ENCODE assay signal across 16 cellular contexts in the genomic region with DNA sequence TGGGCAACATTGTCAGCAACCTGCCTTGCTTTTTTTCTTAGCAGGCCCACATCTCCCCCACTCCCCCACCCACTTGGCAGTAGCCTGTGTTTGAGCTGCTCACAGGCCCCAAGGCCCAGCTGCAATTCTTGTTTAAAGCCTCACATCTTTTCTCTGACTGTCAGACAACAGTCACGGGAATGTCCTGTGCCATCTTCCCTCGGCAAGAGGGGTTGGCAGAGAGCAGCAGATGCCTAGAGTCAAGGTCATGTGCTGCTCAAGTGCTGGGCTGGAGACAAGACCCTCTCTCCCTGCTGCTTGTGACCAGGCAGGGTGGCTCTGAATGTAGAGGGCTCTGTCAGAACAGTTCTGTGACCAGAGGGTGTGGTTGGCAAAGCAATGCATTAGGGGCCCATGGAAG. TPM values are rescaled to one million over a fixed set of nuclear protein-coding genes. Genes with fewer than 3 reads are reported as not detected.
DNase-seq lines count a peak whose midpoint lies in the region; ATAC-seq and TF ChIP-seq lines count a peak whose summit lies in the region.
"Had no signal": no experiment of that assay in that cellular context is flagged by ENCODE, and none has a peak within 500 bp of the region (broad histone marks: within the 10 kb centered on the region; RNA-seq: fewer than 3 reads in every experiment).

No MANE protein-coding gene starts in this region.

- peaks cover 74% of the 10 kb centered on the region for H3K79me2 ChIP-seq in GM23248 (ENCODE audit: insufficient read depth)

- H3K4me1 Mint-ChIP-seq in activated naive CD4-positive, alpha-beta T cell treated with anti-CD3 and anti-CD28 coated beads, Interleukin-2, amount 10 ng/mL, durations not matched to agents 7 days and 5 days = peaks cover 75% of the 10 kb centered on the region
- H3K4me1 Mint-ChIP-seq in activated T-helper 17 cell treated with anti-CD3 and anti-CD28 coated beads, Interleukin-2, amount 50 U/mL, for 72 hours = peaks cover 46% of the 10 kb centered on the region

- no peaks in the 10 kb centered on the region for H3F3A ChIP-seq in GM23248 (ENCODE audit: insufficient read depth)

- no peak overlapping the region for H3K4me2 ChIP-seq in GM23248 (ENCODE audit: unreplicated experiment)

- no peaks in the 10 kb centered on the region for H3K9me3 Mint-ChIP-seq in activated naive CD4-positive, alpha-beta T cell treated with anti-CD3 and anti-CD28 coated beads, Interleukin-2, amount 10 ng/mL, durations not matched to agents 7 days and 5 days
- no peaks in the 10 kb centered on the region for H3K9me3 Mint-ChIP-seq in activated T-helper 17 cell treated with anti-CD3 and anti-CD28 coated beads, Interleukin-2, amount 50 U/mL, for 72 hours

- no peak for TF ChIP-seq EP300 in suprapubic skin (IDR thresholded peaks at IDR 0.05)

- no peaks in the 10 kb centered on the region for H3K27me3 Mint-ChIP-seq in activated naive CD4-positive, alpha-beta T cell treated with anti-CD3 and anti-CD28 coated beads, Interleukin-2, amount 10 ng/mL, durations not matched to agents 7 days and 5 days
- no peaks in the 10 kb centered on the region for H3K27me3 Mint-ChIP-seq in activated T-helper 17 cell treated with anti-CD3 and anti-CD28 coated beads, Interleukin-2, amount 50 U/mL, for 72 hours

- in situ Hi-C loops in GM23248 (cut with MboI) = no loop called here

- H3K27ac ChIP-seq in suprapubic skin (peak overlapping the region; percentile 5), GM23248 (no peak overlapping the region)

- peak overlapping the region; percentile 54 for H3K27ac Mint-ChIP-seq in activated naive CD4-positive, alpha-beta T cell treated with anti-CD3 and anti-CD28 coated beads, Interleukin-2, amount 10 ng/mL, durations not matched to agents 7 days and 5 days
- peak overlapping the region; percentile 54 for H3K27ac Mint-ChIP-seq in activated T-helper 17 cell treated with anti-CD3 and anti-CD28 coated beads, Interleukin-2, amount 50 U/mL, for 72 hours

- H3K36me3 Mint-ChIP-seq in activated naive CD4-positive, alpha-beta T cell treated with anti-CD3 and anti-CD28 coated beads, Interleukin-2, amount 10 ng/mL, durations not matched to agents 7 days and 5 days = peaks cover 53% of the 10 kb centered on the region
- H3K36me3 Mint-ChIP-seq in activated T-helper 17 cell treated with anti-CD3 and anti-CD28 coated beads, Interleukin-2, amount 50 U/mL, for 72 hours (ENCODE audit: low read depth) = peaks cover 82% of the 10 kb centered on the region

- H3K9me3 ChIP-seq in suprapubic skin = no peaks in the 10 kb centered on the region
- H3K9me3 ChIP-seq in GM23248 (ENCODE audit: low read depth) = no peaks in the 10 kb centered on the region

- H3K36me3 ChIP-seq in suprapubic skin = peaks cover 6% of the 10 kb centered on the region
- peaks cover 5% of the 10 kb centered on the region for H3K36me3 ChIP-seq in GM23248 (ENCODE audit: low read depth)

- H3K4me3 ChIP-seq in suprapubic skin = no peak overlapping the region
- H3K4me3 ChIP-seq in GM23248 = no peak overlapping the region

- no peak for TF ChIP-seq CTCF in suprapubic skin (IDR thresholded peaks at IDR 0.05)

- 0 out of 2 replicates have a peak, but pooled peaks cover 5% of the 10 kb centered on the region for H4K20me1 ChIP-seq in GM23248 (ENCODE audit: insufficient read depth)

- H3K27me3 ChIP-seq in suprapubic skin = no peaks in the 10 kb centered on the region
- H3K27me3 ChIP-seq in GM23248 (replicated peaks; ENCODE audit: insufficient read depth) = no peaks in the 10 kb centered on the region

- H3K4me3 Mint-ChIP-seq in activated naive CD4-positive, alpha-beta T cell treated with anti-CD3 and anti-CD28 coated beads, Interleukin-2, amount 10 ng/mL, durations not matched to agents 7 days and 5 days = no peak overlapping the region
- peak overlapping the region; percentile 57 for H3K4me3 Mint-ChIP-seq in activated T-helper 17 cell treated with anti-CD3 and anti-CD28 coated beads, Interleukin-2, amount 50 U/mL, for 72 hours

- TF ChIP-seq POLR2A in suprapubic skin (IDR thresholded peaks at IDR 0.05) = no peak

- CTCF ChIA-PET in activated naive CD4-positive, alpha-beta T cell treated with anti-CD3 and anti-CD28 coated beads, Interleukin-2, amount 10 ng/mL, durations not matched to agents 7 days and 5 days (lab: Charles Lee) = no interaction called here

- H3K4me1 ChIP-seq in suprapubic skin (peaks cover 9% of the 10 kb centered on the region), GM23248 (ENCODE audit: insufficient read depth) (no peaks in the 10 kb centered on the region)

- intact Hi-C loops in left ventricle myocardium superior (cut with micrococcal nuclease) = no loop called here

- DNase-seq in activated naive CD4-positive, alpha-beta T cell treated with anti-CD3 and anti-CD28 coated beads, Interleukin-2, amount 10 ng/mL, durations not matched to agents 7 days and 5 days = no peak
- no peak for DNase-seq in activated naive CD4-positive, alpha-beta T cell treated with anti-CD3 and anti-CD28 coated beads, Interleukin-2, amount 50 U/mL, for 16 hours
- DNase-seq in left ventricle myocardium superior (no peak), suprapubic skin (ENCODE audit: low spot score in 2 of 2) (no peak), GM23248 (no peak)
- DNase-seq in stimulated activated CD4-positive, alpha-beta T cell treated with anti-CD3 and anti-CD28 coated beads, Interleukin-4, amount 100 ng/mL, for 4 hours = no peak
- DNase-seq: activated CD4-positive, alpha-beta T cell treated with anti-CD3 and anti-CD28 coated beads, Interleukin-2, amount 50 U/mL, for 4 hours; cerebellar nuclear complex; KBM-7; NCI-H1092; NCI-H2171 treated with DMSO at 0.1 percent for 48 hours; NK-92 treated with Interleukin-12 subunit alpha and Interleukin-12 subunit beta, amount 100 ng/mL, for 24 hours; SHP77 treated with DMSO at 0.1 percent for 48 hours; T1000 had no signal

- no peak for ATAC-seq in activated T-helper 17 cell treated with anti-CD3 and anti-CD28 coated beads, Interleukin-2, amount 50 U/mL, for 72 hours (replicated peaks)
- ATAC-seq in left ventricle myocardium superior (peak; percentile 45), GM18873 (IDR thresholded peaks at IDR 0.05; ENCODE audit: low FRiP score, unreplicated experiment) (no peak)

- WGBS in suprapubic skin = 43% methylated on average over 2 of the region's 2 CpGs
- WGBS in GM23248 (ENCODE audit: low coverage in 1 of 2, low lambda C conversion rate in 2 of 2, missing lambda C conversion rate in 2 of 2), 2 experiments = 18 to 25% methylated on average over 2 of the region's 2 CpGs

- H2AFZ ChIP-seq in GM23248 = no peak overlapping the region

- no peaks in the 10 kb centered on the region for H3K9me2 ChIP-seq in GM23248 (ENCODE audit: insufficient read depth)

- no peak overlapping the region for H3K9ac ChIP-seq in GM23248

RNA-seq across cellular contexts. Expression of a gene that starts 47.4 kb away (rescaled TPM):
- total RNA-seq in activated T-helper 17 cell treated with anti-CD3 and anti-CD28 coated beads, Interleukin-2, amount 50 U/mL, for 72 hours = 10 to 100 TPM; 18.7 to 41.9 TPM
- total RNA-seq in left ventricle myocardium superior (5.1 TPM), suprapubic skin (10 to 100 TPM in 2 of 4 donors, 1 to 10 TPM in 2; 5.6 to 13.6 (median 9.7) TPM)
- 11.9 and 14.6 TPM in 2 replicates for total RNA-seq in GM23248 (2014; rRNA removed; shearing (Covaris generic))
- polyA plus RNA-seq in GM23248 (2016; fragmentation: Nextera tagmentation; extraction: Ambion mirVana) = 6.2 and 6.3 TPM in 2 replicates

RNA-seq across cellular contexts. Expression of a gene that starts 52.9 kb away (rescaled TPM):
- total RNA-seq in activated T-helper 17 cell treated with anti-CD3 and anti-CD28 coated beads, Interleukin-2, amount 50 U/mL, for 72 hours = 100 to 1,000 TPM; 151 to 184 TPM
- total RNA-seq in left ventricle myocardium superior (41.9 TPM), suprapubic skin (10 to 100 TPM; 22.4 to 51.9 (median 44.7) TPM)
- total RNA-seq in GM23248 (2014; rRNA removed; shearing (Covaris generic)) = 132 and 177 TPM in 2 replicates
- polyA plus RNA-seq in GM23248 (2016; fragmentation: Nextera tagmentation; extraction: Ambion mirVana) = 143 and 154 TPM in 2 replicates
